In the genomic region with DNA sequence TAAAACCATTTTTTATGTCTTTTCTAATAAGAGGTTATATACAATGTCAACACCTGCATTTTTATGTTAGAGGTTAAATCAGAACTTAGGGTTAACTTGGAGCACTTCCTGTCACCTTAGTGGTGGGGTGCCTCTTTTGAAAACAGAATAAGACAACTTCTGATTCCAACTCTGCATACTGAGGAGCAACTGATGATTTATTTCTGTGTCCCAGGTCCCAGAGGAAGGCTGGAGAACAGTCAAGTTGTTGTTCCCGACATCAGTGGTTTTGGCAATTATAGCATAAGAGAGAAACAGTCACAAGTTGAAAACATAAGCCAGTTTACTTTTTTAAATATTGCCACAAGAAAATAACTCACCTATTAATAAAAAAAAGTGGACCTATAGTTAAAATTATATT, we compare ENCODE assay signal across 21 cellular contexts.
DNase-seq lines count a peak whose midpoint lies in the region; ATAC-seq and TF ChIP-seq lines count a peak whose summit lies in the region.
"Had no signal": no experiment of that assay in that cellular context is flagged by ENCODE, and none has a peak within 500 bp of the region (broad histone marks: within the 10 kb centered on the region; RNA-seq: fewer than 3 reads in every experiment).

No MANE protein-coding gene starts in this region.

- intact Hi-C loops in Right ventricle myocardium inferior (cut with DNase I): no loop called here

- peak overlapping the region; percentile 35 for H3K27ac Mint-ChIP-seq in neural crest cell (ENCODE audit: unreplicated experiment)
- H3K27ac Mint-ChIP-seq: H9, HFFc6 had no signal

- H2AFZ ChIP-seq in hepatocyte: no peak overlapping the region
- H2AFZ ChIP-seq: GM23248, PC-9 had no signal

- H3K36me3 Mint-ChIP-seq in neural crest cell (ENCODE audit: low read depth): no peaks in the 10 kb centered on the region

- H3K4me3 Mint-ChIP-seq in neural crest cell: peak overlapping the region; percentile 42
- H3K4me3 Mint-ChIP-seq: H9, HFFc6 had no signal

- H3K79me2 ChIP-seq in hepatocyte: no peaks in the 10 kb centered on the region

- H3K4me1 Mint-ChIP-seq in neural crest cell: peaks cover 11% of the 10 kb centered on the region
- H3K4me1 Mint-ChIP-seq: H9 had no signal

- H3K9me3 Mint-ChIP-seq in neural crest cell: no peaks in the 10 kb centered on the region
- H3K9me3 Mint-ChIP-seq: HFFc6 had no signal

- H3K9me3 ChIP-seq in right atrium auricular region (peaks cover 0 to 13% of the 10 kb centered on the region in 2 donors), hepatocyte (ENCODE audit: low read depth) (no peaks in the 10 kb centered on the region)

- ATAC-seq in Right ventricle myocardium inferior: peak; percentile 88

- H3K9me2 ChIP-seq in hepatocyte (replicated peaks; ENCODE audit: insufficient read depth): no peaks in the 10 kb centered on the region

- H3K4me1 ChIP-seq in right atrium auricular region (no peaks in the 10 kb centered on the region), hepatocyte (ENCODE audit: insufficient read depth) (peaks cover 5% of the 10 kb centered on the region)

- H3K36me3 ChIP-seq in right atrium auricular region (no peaks in the 10 kb centered on the region), brain microvascular endothelial cell (replicated peaks) (no peaks in the 10 kb centered on the region), hepatocyte (replicated peaks; ENCODE audit: insufficient read depth, low read depth) (no peaks in the 10 kb centered on the region)

- H3K27ac ChIP-seq in right atrium auricular region (peak overlapping the region in 1 of 2 donors; percentile 3), brain microvascular endothelial cell (no peak overlapping the region), hepatocyte (no peak overlapping the region)
- H3K27ac ChIP-seq: 22Rv1, GM23248, PC-9, SK-N-MC had no signal

- 90% methylated on average over 1 of the region's 1 CpG for WGBS in hepatocyte (ENCODE audit: low lambda C conversion rate, missing lambda C conversion rate)

- H3K27me3 ChIP-seq in right atrium auricular region: no peaks in the 10 kb centered on the region
- H3K27me3 ChIP-seq in brain microvascular endothelial cell (replicated peaks): no peaks in the 10 kb centered on the region
- no peaks in the 10 kb centered on the region for H3K27me3 ChIP-seq in hepatocyte
- H3K27me3 ChIP-seq: MG63 had no signal

- in situ Hi-C loops in brain microvascular endothelial cell (cut with HindIII; ENCODE audit: low pct_ligation_motif_present, low sequenced_read_pairs): no loop called here

- no peak overlapping the region for H3K4me2 ChIP-seq in hepatocyte
- H3K4me2 ChIP-seq: PC-9 had no signal

- H3K27me3 Mint-ChIP-seq in neural crest cell (ENCODE audit: low read depth): no peaks in the 10 kb centered on the region

- no peak for TF ChIP-seq CTCF in right atrium auricular region (IDR thresholded peaks at IDR 0.05)
- TF ChIP-seq CTCF in neural crest cell (conservative IDR thresholded peaks at IDR 0.05): no peak
- TF ChIP-seq CTCF in brain microvascular endothelial cell (IDR thresholded peaks at IDR 0.05; ENCODE audit: low read depth, low read length, missing control alignments): no peak
- no peak for TF ChIP-seq CTCF in hepatocyte (IDR thresholded peaks at IDR 0.05; ENCODE audit: poor library complexity)

- H3K4me3 ChIP-seq in right atrium auricular region: no peak overlapping the region
- H3K4me3 ChIP-seq in brain microvascular endothelial cell (ENCODE audit: low read depth, low read length): no peak overlapping the region
- no peak overlapping the region for H3K4me3 ChIP-seq in hepatocyte
- H3K4me3 ChIP-seq: GM23248, MG63, PC-9, SK-N-MC had no signal

- no peak for DNase-seq in Right ventricle myocardium inferior (ENCODE audit: missing footprints)
- no peak for DNase-seq in right atrium auricular region (ENCODE audit: low spot score)
- peak; percentile 68 for DNase-seq in foreskin melanocyte
- DNase-seq in neural crest cell (ENCODE audit: low read depth, low spot score): no peak
- DNase-seq in NCI-H1048 (lab: John Stamatoyannopoulos, UW): no peak
- no peak for DNase-seq in brain microvascular endothelial cell
- DNase-seq in hepatocyte (ENCODE audit: low spot score): no peak
- DNase-seq: ACHN, GM23248, H9, HFFc6, KG1, MG63, NCI-H2029, NCI-H446 treated with DMSO at 0.1 percent for 48 hours, NCI-H526, PC-9, RPMI8226, SHP77 treated with DMSO at 0.1 percent for 48 hours had no signal

- no peaks in the 10 kb centered on the region for H4K20me1 ChIP-seq in hepatocyte (ENCODE audit: insufficient read depth, poor library complexity, severe bottlenecking)
